8 cellular contexts compared by ENCODE assay signal in genomic region chr12:97148941-97149559, GRCh38.
DNase-seq lines count a peak whose midpoint lies in the region; ATAC-seq and TF ChIP-seq lines count a peak whose summit lies in the region.

No MANE protein-coding gene starts in this region.

- no peak overlapping the region for H3K27ac Mint-ChIP-seq in activated B cell treated with CpG ODN at 0.5 μM for 24 hours

- H3K9me3 Mint-ChIP-seq in activated B cell treated with CpG ODN at 0.5 μM for 24 hours, result no peaks in the 10 kb centered on the region

- no peaks in the 10 kb centered on the region for H3K27me3 ChIP-seq in testis

- DNase-seq in 8988T (peak; percentile 11), NCI-H187 (lab: John Stamatoyannopoulos, UW) (peak; percentile 21 to 32), activated B cell treated with CpG ODN at 0.5 μM for 24 hours (peak; percentile 44), mucosa of descending colon (peak in 2 of 3 donors; percentile 57 to 70), testis (peak; percentile 84)
- peak; percentile 6 for DNase-seq in effector CD4-positive, alpha-beta T cell

- H3K36me3 Mint-ChIP-seq in activated B cell treated with CpG ODN at 0.5 μM for 24 hours (ENCODE audit: low read depth), result no peaks in the 10 kb centered on the region

- H3K27ac ChIP-seq in testis, result no peak overlapping the region

- CTCF ChIA-PET in activated B cell treated with CpG ODN at 0.5 μM for 24 hours (lab: Charles Lee), result interaction anchor here (0.6 to 2.0 kb wide), 9 partner anchors 9 to 1250 kb away, joined by 3 to 11 read pairs (median 5); no protein-coding TSS in a partner anchor

- no peaks in the 10 kb centered on the region for H3K4me1 Mint-ChIP-seq in activated B cell treated with CpG ODN at 0.5 μM for 24 hours

- no peak overlapping the region for H3K4me3 Mint-ChIP-seq in activated B cell treated with CpG ODN at 0.5 μM for 24 hours

- WGBS in testis, 2 donors, result 34 to 58% methylated on average over 7 to 9 of the region's 9 CpGs

- no peak for TF ChIP-seq POLR2A in testis (IDR thresholded peaks at IDR 0.05)

- H3K27me3 Mint-ChIP-seq in activated B cell treated with CpG ODN at 0.5 μM for 24 hours, result peaks cover 17% of the 10 kb centered on the region

- H3K9me3 ChIP-seq in mucosa of descending colon, result no peaks in the 10 kb centered on the region
- no peaks in the 10 kb centered on the region for H3K9me3 ChIP-seq in testis

- no peaks in the 10 kb centered on the region for H3K4me1 ChIP-seq in mucosa of descending colon (ENCODE audit: low read depth)
- H3K4me1 ChIP-seq in testis, result no peaks in the 10 kb centered on the region

- no peaks in the 10 kb centered on the region for H3K36me3 ChIP-seq in mucosa of descending colon (ENCODE audit: low read depth)
- no peaks in the 10 kb centered on the region for H3K36me3 ChIP-seq in testis (ENCODE audit: low read depth, missing control alignments)

- TF ChIP-seq CTCF in activated B cell treated with CpG ODN at 0.5 μM for 24 hours (IDR thresholded peaks at IDR 0.05) (no peak), mucosa of descending colon (IDR thresholded peaks at IDR 0.05) (peak; percentile 41), testis (IDR thresholded peaks at IDR 0.05) (peak; percentile 44 to 56 (median 53))

- ATAC-seq in GM18511 (IDR thresholded peaks at IDR 0.05; ENCODE audit: unreplicated experiment) (peak; percentile 100), HG02885 (IDR thresholded peaks at IDR 0.05; ENCODE audit: poor library complexity, unreplicated experiment) (peak; percentile 100), activated B cell treated with CpG ODN at 0.5 μM for 24 hours (ENCODE audit: low read depth) (peak; percentile 94), mucosa of descending colon (peak; percentile 84)

- intact Hi-C loops in activated B cell treated with CpG ODN at 0.5 μM for 24 hours (cut with micrococcal nuclease) (loop anchor here (1.0 kb wide), 6 partner anchors 159 to 1248 kb away; no protein-coding TSS in a partner anchor), mucosa of descending colon (cut with DNase I, micrococcal nuclease) (no loop called here), testis (cut with DNase I; ENCODE audit: low total_unique reads) (no loop called here)

- POLR2A ChIA-PET in activated B cell treated with CpG ODN at 0.5 μM for 24 hours (lab: Charles Lee), result no interaction called here

- H3K4me3 ChIP-seq in mucosa of descending colon (no peak overlapping the region), testis (no peak overlapping the region)

Comparison
In these comparisons a context has a peak if more than half of its experiments do, and no peak if none do; other contexts are left out.
1. DNase-seq: peak in every context shown above with its lines; median percentile 84 in testis; 64 in mucosa of descending colon; 44 in activated B cell treated with CpG ODN at 0.5 μM for 24 hours; 26 in NCI-H187; 11 in 8988T; 6 in effector CD4-positive, alpha-beta T cell.